ENCODE assay signal across 8 cellular contexts in genomic region chr9:109469646-109470358, GRCh38. TPM values are rescaled to one million over a fixed set of nuclear protein-coding genes. Genes with fewer than 3 reads are reported as not detected.
DNase-seq lines count a peak whose midpoint lies in the region; ATAC-seq and TF ChIP-seq lines count a peak whose summit lies in the region.

No MANE protein-coding gene starts in this region.

- in situ Hi-C loops in G401 (cut with HindIII; ENCODE audit: low sequenced_read_pairs) = no loop called here

- H3K4me1 Mint-ChIP-seq in activated T-helper 1 cell treated with anti-CD3 and anti-CD28 coated beads, Interleukin-12 subunit alpha, Interleukin-12 subunit beta, Interleukin-2, Interleukin-4 antibody, amounts not matched to agents 30 ng/mL and 10 ng/mL and 1 ng/mL, durations not matched to agents 14 hours and 24 hours and 36 hours (ENCODE audit: low read depth) = peaks cover 47% of the 10 kb centered on the region
- peaks cover 14% of the 10 kb centered on the region for H3K4me1 Mint-ChIP-seq in osteocyte (ENCODE audit: unreplicated experiment)

- ATAC-seq in GM21737 (IDR thresholded peaks at IDR 0.05; ENCODE audit: unreplicated experiment) (peak; percentile 89), upper lobe of left lung (ENCODE audit: low FRiP score in 2 of 2) (peak; percentile 90)

- WGBS in upper lobe of left lung, 2 donors = 33 to 44% methylated on average over 13 of the region's 13 CpGs

- H3K27ac ChIP-seq in upper lobe of left lung = no peak overlapping the region

- H3K36me3 Mint-ChIP-seq in activated T-helper 1 cell treated with anti-CD3 and anti-CD28 coated beads, Interleukin-12 subunit alpha, Interleukin-12 subunit beta, Interleukin-2, Interleukin-4 antibody, amounts not matched to agents 30 ng/mL and 10 ng/mL and 1 ng/mL, durations not matched to agents 14 hours and 24 hours and 36 hours (ENCODE audit: low read depth) = no peaks in the 10 kb centered on the region
- H3K36me3 Mint-ChIP-seq in osteocyte (ENCODE audit: unreplicated experiment) = no peaks in the 10 kb centered on the region

- H3K4me3 Mint-ChIP-seq in activated T-helper 1 cell treated with anti-CD3 and anti-CD28 coated beads, Interleukin-12 subunit alpha, Interleukin-12 subunit beta, Interleukin-2, Interleukin-4 antibody, amounts not matched to agents 30 ng/mL and 10 ng/mL and 1 ng/mL, durations not matched to agents 14 hours and 24 hours and 36 hours = no peak overlapping the region
- no peak overlapping the region for H3K4me3 Mint-ChIP-seq in osteocyte (ENCODE audit: unreplicated experiment)

- H3K9me3 ChIP-seq in upper lobe of left lung = no peaks in the 10 kb centered on the region

- peaks cover 19% of the 10 kb centered on the region for H3K27me3 Mint-ChIP-seq in activated T-helper 1 cell treated with anti-CD3 and anti-CD28 coated beads, Interleukin-12 subunit alpha, Interleukin-12 subunit beta, Interleukin-2, Interleukin-4 antibody, amounts not matched to agents 30 ng/mL and 10 ng/mL and 1 ng/mL, durations not matched to agents 14 hours and 24 hours and 36 hours (ENCODE audit: insufficient read depth)
- no peaks in the 10 kb centered on the region for H3K27me3 Mint-ChIP-seq in osteocyte (ENCODE audit: unreplicated experiment)

- no peaks in the 10 kb centered on the region for H3K36me3 ChIP-seq in upper lobe of left lung

- H3K4me3 ChIP-seq in foreskin fibroblast (ENCODE audit: low read depth in 1 of 2, low read length in 2 of 2) = no peak overlapping the region
- H3K4me3 ChIP-seq in upper lobe of left lung = no peak overlapping the region

- H3K27ac Mint-ChIP-seq in activated T-helper 1 cell treated with anti-CD3 and anti-CD28 coated beads, Interleukin-12 subunit alpha, Interleukin-12 subunit beta, Interleukin-2, Interleukin-4 antibody, amounts not matched to agents 30 ng/mL and 10 ng/mL and 1 ng/mL, durations not matched to agents 14 hours and 24 hours and 36 hours = peak overlapping the region; percentile 34
- no peak overlapping the region for H3K27ac Mint-ChIP-seq in osteocyte (ENCODE audit: unreplicated experiment)

- TF ChIP-seq EP300 in upper lobe of left lung (IDR thresholded peaks at IDR 0.05) = no peak

- no peaks in the 10 kb centered on the region for H3K9me3 Mint-ChIP-seq in activated T-helper 1 cell treated with anti-CD3 and anti-CD28 coated beads, Interleukin-12 subunit alpha, Interleukin-12 subunit beta, Interleukin-2, Interleukin-4 antibody, amounts not matched to agents 30 ng/mL and 10 ng/mL and 1 ng/mL, durations not matched to agents 14 hours and 24 hours and 36 hours
- no peaks in the 10 kb centered on the region for H3K9me3 Mint-ChIP-seq in osteocyte (ENCODE audit: unreplicated experiment)

- peak; percentile 91 for TF ChIP-seq CTCF in foreskin fibroblast (IDR thresholded peaks at IDR 0.05; ENCODE audit: low read depth, low read length)
- TF ChIP-seq CTCF in osteocyte (IDR thresholded peaks at IDR 0.05) = peak; percentile 93
- TF ChIP-seq CTCF in upper lobe of left lung (IDR thresholded peaks at IDR 0.05) = peak; percentile 53 to 80 (median 74)

- intact Hi-C loops in activated T-helper 1 cell treated with anti-CD3 and anti-CD28 coated beads, Interleukin-12 subunit alpha, Interleukin-12 subunit beta, Interleukin-2, Interleukin-4 antibody, amounts not matched to agents 30 ng/mL and 10 ng/mL and 1 ng/mL, durations not matched to agents 14 hours and 24 hours and 36 hours (cut with micrococcal nuclease) = loop anchor here (1.0 to 5.0 kb wide), 13 partner anchors 9 to 538 kb away; partner anchors contain the start of genes ABITRAM, CTNNAL1, ELP1 and EPB41L4B

- TF ChIP-seq POLR2A in upper lobe of left lung (IDR thresholded peaks at IDR 0.05) = no peak

- peaks cover 0 to 13% (median 7%) of the 10 kb centered on the region in 4 donors for H3K4me1 ChIP-seq in upper lobe of left lung

- no peaks in the 10 kb centered on the region for H3K27me3 ChIP-seq in upper lobe of left lung

- peak; percentile 88 for DNase-seq in G401 (ENCODE audit: low spot score)
- DNase-seq in KG1 (lab: John Stamatoyannopoulos, UW) = peak; percentile 25
- DNase-seq in activated T-helper 1 cell treated with anti-CD3 and anti-CD28 coated beads, Interleukin-12 subunit alpha, Interleukin-12 subunit beta, Interleukin-2, Interleukin-4 antibody, amounts not matched to agents 30 ng/mL and 10 ng/mL and 1 ng/mL, durations not matched to agents 14 hours and 24 hours and 36 hours (ENCODE audit: low spot score) = peak; percentile 63
- peak; percentile 69 to 89 for DNase-seq in foreskin fibroblast
- DNase-seq in osteocyte (ENCODE audit: extremely low spot score, unreplicated experiment) = no peak
- DNase-seq in upper lobe of left lung = peak in 1 of 2 donors; percentile 79

TF ChIP-seq in PFSK-1, 5 proteins besides CTCF, POLR2A, EP300 and RAD21:
- TF ChIP-seq POLR2AphosphoS5 (IDR thresholded peaks at IDR 0.05; ENCODE audit: low read depth, low read length) = no peak
- TF ChIP-seq SIN3A (IDR thresholded peaks at IDR 0.05; ENCODE audit: borderline replicate concordance, insufficient read depth, low read length) = no peak
- TF ChIP-seq REST (IDR thresholded peaks at IDR 0.05; ENCODE audit: insufficient read depth in 1 of 2, low read depth in 2 of 2, low read length in 2 of 2) = no peak
- peak; percentile 31 for TF ChIP-seq FOXP2 (optimal IDR thresholded peaks at IDR 0.05; ENCODE audit: borderline replicate concordance, extremely low read depth, extremely low read length, insufficient read depth)
- TF ChIP-seq TAF1 (IDR thresholded peaks at IDR 0.05; ENCODE audit: borderline replicate concordance, insufficient read depth, low read length) = no peak

RNA-seq across cellular contexts. Expression of gene PTPN3, which starts 28.3 kb away (rescaled TPM):
- total RNA-seq in G401 (2014; rRNA removed; shearing (Covaris generic)) = 0.20 and 0.37 TPM in 2 replicates
- polyA plus RNA-seq in PFSK-1 (2012; ENCODE audit: insufficient read length, low read depth) = 0.48 TPM
- total RNA-seq in activated T-helper 1 cell treated with anti-CD3 and anti-CD28 coated beads, Interleukin-12 subunit alpha, Interleukin-12 subunit beta, Interleukin-2, Interleukin-4 antibody, amounts not matched to agents 30 ng/mL and 10 ng/mL and 1 ng/mL, durations not matched to agents 14 hours and 24 hours and 36 hours = 6.6 TPM in 2 replicates
- total RNA-seq in osteocyte = 4.6 and 4.7 TPM in 2 replicates
- total RNA-seq in upper lobe of left lung = 10 to 100 TPM; 10.2 to 26.2 (median 15.2) TPM
